In the genomic region with DNA sequence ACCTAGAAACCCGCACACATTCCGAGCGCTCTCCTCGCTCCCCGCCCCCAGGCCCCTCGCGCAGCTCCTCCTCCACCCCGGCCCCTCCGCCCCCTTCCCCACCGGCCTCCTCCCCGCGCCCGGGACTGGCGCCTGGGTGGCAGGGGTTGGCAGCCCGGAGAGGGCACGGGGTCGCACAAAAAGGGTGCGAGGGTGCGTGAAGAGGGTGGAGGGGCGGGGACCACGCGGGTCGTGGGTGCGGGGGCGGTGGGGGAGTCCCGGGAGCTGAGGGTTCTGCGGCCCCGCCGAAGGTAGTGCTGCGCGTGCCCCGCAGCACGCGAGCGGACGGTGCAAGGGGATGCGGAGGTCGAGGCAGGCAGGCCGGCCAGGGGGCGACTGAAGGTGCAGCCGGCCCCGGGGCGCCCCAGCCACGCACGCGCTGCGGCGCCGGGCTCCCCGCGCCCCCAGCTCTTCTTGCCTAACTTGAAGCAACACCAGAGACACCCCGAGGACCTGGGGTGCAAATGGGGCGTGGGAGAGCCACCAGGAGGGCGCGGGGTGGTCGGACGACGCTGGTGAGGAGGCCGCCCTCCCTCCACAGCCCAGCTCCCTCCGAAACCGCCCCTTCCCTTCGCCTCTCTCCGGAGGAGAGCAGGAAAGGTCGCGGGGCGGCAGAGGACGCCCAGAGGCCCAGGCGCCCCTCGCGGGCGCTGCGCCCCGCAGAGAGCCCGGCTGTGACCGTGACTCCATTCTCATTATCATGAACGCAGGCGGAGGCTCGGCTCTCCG, we compare ENCODE assay signal across 7 cellular contexts.
DNase-seq lines count a peak whose midpoint lies in the region; ATAC-seq and TF ChIP-seq lines count a peak whose summit lies in the region.
"Not testable (repeated sequence)": the region's sequence is repeated elsewhere in the genome, so short reads cannot be mapped to it uniquely, and the experiment has no call there.

No MANE protein-coding gene starts in this region.

- not testable (repeated sequence) for H3K27ac Mint-ChIP-seq in activated naive CD4-positive, alpha-beta T cell treated with anti-CD3 and anti-CD28 coated beads, Interleukin-2, amount 10 ng/mL, durations not matched to agents 7 days and 5 days; endodermal cell

- TF ChIP-seq CTCF in Peyer's patch (IDR thresholded peaks at IDR 0.05); endodermal cell (conservative IDR thresholded peaks at IDR 0.05); neural cell (IDR thresholded peaks at IDR 0.05; ENCODE audit: poor library complexity, severe bottlenecking): not testable (repeated sequence)

- not testable (repeated sequence) for H3F3A ChIP-seq in neural cell (ENCODE audit: insufficient read depth, low read length, poor library complexity, severe bottlenecking)

- not testable (repeated sequence) for H3K4me2 ChIP-seq in neural cell (ENCODE audit: low read length)

- H3K9me3 Mint-ChIP-seq in activated naive CD4-positive, alpha-beta T cell treated with anti-CD3 and anti-CD28 coated beads, Interleukin-2, amount 10 ng/mL, durations not matched to agents 7 days and 5 days; endodermal cell: not testable (repeated sequence)

- H3K9me2 ChIP-seq in neural cell (ENCODE audit: insufficient read depth, low read length): not testable (repeated sequence)

- peak overlapping the region; percentile 63 for H3K4me3 Mint-ChIP-seq in activated naive CD4-positive, alpha-beta T cell treated with anti-CD3 and anti-CD28 coated beads, Interleukin-2, amount 10 ng/mL, durations not matched to agents 7 days and 5 days
- H3K4me3 Mint-ChIP-seq in endodermal cell: peak overlapping the region; percentile 62

- not testable (repeated sequence) for H3K36me3 ChIP-seq in Peyer's patch; endodermal cell (ENCODE audit: control insufficient read depth, insufficient read depth, low read length); neural cell (ENCODE audit: insufficient read depth, low read length)

- not testable (repeated sequence) for H3K9ac ChIP-seq in endodermal cell (ENCODE audit: extremely low read depth, low read length, poor library complexity, severe bottlenecking)
- peak overlapping the region; percentile 26 for H3K9ac ChIP-seq in neural cell (ENCODE audit: low read length)

- not testable (repeated sequence) for TF ChIP-seq EP300 in neural cell (conservative IDR thresholded peaks at IDR 0.05; ENCODE audit: poor library complexity, severe bottlenecking)

- WGBS in endodermal cell (ENCODE audit: insufficient coverage in 1 of 2, insufficient read length in 1 of 2), 2 experiments: 0% methylated on average over 55 of the region's 79 CpGs; no CpG with 5 or more reads in 1 of the 2 experiments

- CTCF ChIA-PET in activated naive CD4-positive, alpha-beta T cell treated with anti-CD3 and anti-CD28 coated beads, Interleukin-2, amount 10 ng/mL, durations not matched to agents 7 days and 5 days (lab: Charles Lee): not testable (repeated sequence)

- not testable (repeated sequence) for H4K20me1 ChIP-seq in neural cell (ENCODE audit: insufficient read depth)

- H3K27me3 ChIP-seq in Peyer's patch; neural cell (ENCODE audit: insufficient read depth, low read depth, low read length): not testable (repeated sequence)
- peaks cover 49% of the 10 kb centered on the region for H3K27me3 ChIP-seq in endodermal cell (ENCODE audit: control insufficient read depth, insufficient read depth, low read length, poor library complexity, severe bottlenecking)

- H2AFZ ChIP-seq in neural cell (ENCODE audit: low read depth, low read length): not testable (repeated sequence)

- not testable (repeated sequence) for H3K36me3 Mint-ChIP-seq in activated naive CD4-positive, alpha-beta T cell treated with anti-CD3 and anti-CD28 coated beads, Interleukin-2, amount 10 ng/mL, durations not matched to agents 7 days and 5 days; endodermal cell (ENCODE audit: low read depth)

- DNase-seq in Peyer's patch; activated naive CD4-positive, alpha-beta T cell treated with anti-CD3 and anti-CD28 coated beads, Interleukin-2, amount 10 ng/mL, durations not matched to agents 7 days and 5 days: not testable (repeated sequence)
- DNase-seq in endodermal cell (peak; percentile 79), islet precursor cell (peak; percentile 62)
- DNase-seq in stimulated activated CD4-positive, alpha-beta T cell treated with anti-CD3 and anti-CD28 coated beads, Interleukin-4, amount 100 ng/mL, for 1 hour: peak; percentile 3

- TF ChIP-seq POLR2A in Peyer's patch (IDR thresholded peaks at IDR 0.05): not testable (repeated sequence)

- H3K4me1 ChIP-seq in Peyer's patch: peaks cover 0 to 19% (median 3%) of the 10 kb centered on the region in 4 donors
- H3K4me1 ChIP-seq in endodermal cell (ENCODE audit: control insufficient read depth, insufficient read depth, low read length): not testable (repeated sequence)

- H3K79me2 ChIP-seq in neural cell (replicated peaks; ENCODE audit: insufficient read depth, low read length): not testable (repeated sequence)

- not testable (repeated sequence) for H3K27ac ChIP-seq in Peyer's patch; endodermal cell (ENCODE audit: low read depth, low read length); neural cell (ENCODE audit: low read length)

- H3K4me3 ChIP-seq in Peyer's patch (peak overlapping the region in 3 of 4 donors; percentile 30 to 54 (median 45)), endodermal cell (ENCODE audit: low read length) (peak overlapping the region; percentile 60), neural cell (ENCODE audit: low read length) (peak overlapping the region; percentile 66)

- H3K4me1 Mint-ChIP-seq in activated naive CD4-positive, alpha-beta T cell treated with anti-CD3 and anti-CD28 coated beads, Interleukin-2, amount 10 ng/mL, durations not matched to agents 7 days and 5 days: peaks cover 21% of the 10 kb centered on the region
- H3K4me1 Mint-ChIP-seq in endodermal cell: not testable (repeated sequence)

- peak; percentile 6 for ATAC-seq in HG03159 (IDR thresholded peaks at IDR 0.05; ENCODE audit: unreplicated experiment)

- not testable (repeated sequence) for TF ChIP-seq RAD21 in neural cell (conservative IDR thresholded peaks at IDR 0.05)

- peaks cover 53% of the 10 kb centered on the region for H3K27me3 Mint-ChIP-seq in activated naive CD4-positive, alpha-beta T cell treated with anti-CD3 and anti-CD28 coated beads, Interleukin-2, amount 10 ng/mL, durations not matched to agents 7 days and 5 days
- peaks cover 55% of the 10 kb centered on the region for H3K27me3 Mint-ChIP-seq in endodermal cell (ENCODE audit: insufficient read depth)

- not testable (repeated sequence) for H3K9me3 ChIP-seq in Peyer's patch; endodermal cell (ENCODE audit: control insufficient read depth, low read length); neural cell (ENCODE audit: low read length)
